3 cellular contexts compared by ENCODE assay signal in the genomic region with DNA sequence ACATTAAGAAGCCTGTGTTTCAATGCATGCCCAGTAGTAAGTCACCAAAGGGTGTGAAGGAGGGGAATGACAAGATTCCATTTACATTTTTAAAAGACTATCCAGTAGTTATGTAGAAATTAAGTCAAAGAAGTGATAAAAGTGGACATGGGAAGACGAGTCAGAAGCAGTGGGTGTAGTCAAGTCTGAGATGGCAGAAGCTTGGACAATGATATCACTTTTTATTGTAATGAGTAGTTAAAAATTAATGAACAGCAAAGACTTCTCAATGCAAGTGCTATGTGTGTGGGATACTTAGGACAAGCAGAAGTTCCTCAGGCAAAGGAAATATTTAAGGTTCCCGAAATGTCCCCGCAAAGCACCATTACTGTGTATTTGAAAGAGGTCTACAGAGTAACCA.
TF ChIP-seq lines count a peak whose summit lies in the region.

No MANE protein-coding gene starts in this region.

TF ChIP-seq in SK-N-SH, 30 proteins besides CTCF, POLR2A, EP300 and RAD21 (continued from another document):
- no peak for TF ChIP-seq FOSL2 (IDR thresholded peaks at IDR 0.05; ENCODE audit: borderline replicate concordance, low read depth)
- no peak for TF ChIP-seq TCF12 (IDR thresholded peaks at IDR 0.05)
- no peak for TF ChIP-seq GABPA (IDR thresholded peaks at IDR 0.05; ENCODE audit: low read depth)

TF ChIP-seq in SK-N-SH treated with all-trans-retinoic acid at 6 μM for 48 hours, 23 proteins besides CTCF, POLR2A, EP300 and RAD21 (continued from another document):
- TF ChIP-seq, protein P1, sequence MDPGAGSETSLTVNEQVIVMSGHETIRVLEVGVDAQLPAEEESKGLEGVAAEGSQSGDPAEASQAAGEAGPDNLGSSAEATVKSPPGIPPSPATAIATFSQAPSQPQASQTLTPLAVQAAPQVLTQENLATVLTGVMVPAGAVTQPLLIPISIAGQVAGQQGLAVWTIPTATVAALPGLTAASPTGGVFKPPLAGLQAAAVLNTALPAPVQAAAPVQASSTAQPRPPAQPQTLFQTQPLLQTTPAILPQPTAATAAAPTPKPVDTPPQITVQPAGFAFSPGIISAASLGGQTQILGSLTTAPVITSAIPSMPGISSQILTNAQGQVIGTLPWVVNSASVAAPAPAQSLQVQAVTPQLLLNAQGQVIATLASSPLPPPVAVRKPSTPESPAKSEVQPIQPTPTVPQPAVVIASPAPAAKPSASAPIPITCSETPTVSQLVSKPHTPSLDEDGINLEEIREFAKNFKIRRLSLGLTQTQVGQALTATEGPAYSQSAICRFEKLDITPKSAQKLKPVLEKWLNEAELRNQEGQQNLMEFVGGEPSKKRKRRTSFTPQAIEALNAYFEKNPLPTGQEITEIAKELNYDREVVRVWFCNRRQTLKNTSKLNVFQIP (CRISPR knock-in tag; IDR thresholded peaks at IDR 0.05; ENCODE audit: borderline replicate concordance, low read depth), result no peak
- no peak for TF ChIP-seq ISL1 (CRISPR knock-in tag; IDR thresholded peaks at IDR 0.05)
- no peak for TF ChIP-seq PPARA (CRISPR knock-in tag; IDR thresholded peaks at IDR 0.05; ENCODE audit: borderline replicate concordance)
- TF ChIP-seq TOX (CRISPR knock-in tag; IDR thresholded peaks at IDR 0.05; ENCODE audit: borderline replicate concordance), result no peak
- no peak for TF ChIP-seq BACH2 (CRISPR knock-in tag; IDR thresholded peaks at IDR 0.05; ENCODE audit: borderline replicate concordance)
- no peak for TF ChIP-seq ARNTL (CRISPR knock-in tag; IDR thresholded peaks at IDR 0.05; ENCODE audit: borderline replicate concordance, low read depth)
- TF ChIP-seq, protein P2, sequence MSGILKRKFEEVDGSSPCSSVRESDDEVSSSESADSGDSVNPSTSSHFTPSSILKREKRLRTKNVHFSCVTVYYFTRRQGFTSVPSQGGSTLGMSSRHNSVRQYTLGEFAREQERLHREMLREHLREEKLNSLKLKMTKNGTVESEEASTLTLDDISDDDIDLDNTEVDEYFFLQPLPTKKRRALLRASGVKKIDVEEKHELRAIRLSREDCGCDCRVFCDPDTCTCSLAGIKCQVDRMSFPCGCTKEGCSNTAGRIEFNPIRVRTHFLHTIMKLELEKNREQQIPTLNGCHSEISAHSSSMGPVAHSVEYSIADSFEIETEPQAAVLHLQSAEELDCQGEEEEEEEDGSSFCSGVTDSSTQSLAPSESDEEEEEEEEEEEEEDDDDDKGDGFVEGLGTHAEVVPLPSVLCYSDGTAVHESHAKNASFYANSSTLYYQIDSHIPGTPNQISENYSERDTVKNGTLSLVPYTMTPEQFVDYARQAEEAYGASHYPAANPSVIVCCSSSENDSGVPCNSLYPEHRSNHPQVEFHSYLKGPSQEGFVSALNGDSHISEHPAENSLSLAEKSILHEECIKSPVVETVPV (CRISPR knock-in tag; IDR thresholded peaks at IDR 0.05), result no peak
- TF ChIP-seq CSDC2 (CRISPR knock-in tag; IDR thresholded peaks at IDR 0.05), result no peak
- TF ChIP-seq GLIS3 (CRISPR knock-in tag; IDR thresholded peaks at IDR 0.05), result no peak

TF ChIP-seq in GM12878, 131 proteins besides CTCF, POLR2A, EP300 and RAD21 (continued from another document):
- TF ChIP-seq, protein P3, sequence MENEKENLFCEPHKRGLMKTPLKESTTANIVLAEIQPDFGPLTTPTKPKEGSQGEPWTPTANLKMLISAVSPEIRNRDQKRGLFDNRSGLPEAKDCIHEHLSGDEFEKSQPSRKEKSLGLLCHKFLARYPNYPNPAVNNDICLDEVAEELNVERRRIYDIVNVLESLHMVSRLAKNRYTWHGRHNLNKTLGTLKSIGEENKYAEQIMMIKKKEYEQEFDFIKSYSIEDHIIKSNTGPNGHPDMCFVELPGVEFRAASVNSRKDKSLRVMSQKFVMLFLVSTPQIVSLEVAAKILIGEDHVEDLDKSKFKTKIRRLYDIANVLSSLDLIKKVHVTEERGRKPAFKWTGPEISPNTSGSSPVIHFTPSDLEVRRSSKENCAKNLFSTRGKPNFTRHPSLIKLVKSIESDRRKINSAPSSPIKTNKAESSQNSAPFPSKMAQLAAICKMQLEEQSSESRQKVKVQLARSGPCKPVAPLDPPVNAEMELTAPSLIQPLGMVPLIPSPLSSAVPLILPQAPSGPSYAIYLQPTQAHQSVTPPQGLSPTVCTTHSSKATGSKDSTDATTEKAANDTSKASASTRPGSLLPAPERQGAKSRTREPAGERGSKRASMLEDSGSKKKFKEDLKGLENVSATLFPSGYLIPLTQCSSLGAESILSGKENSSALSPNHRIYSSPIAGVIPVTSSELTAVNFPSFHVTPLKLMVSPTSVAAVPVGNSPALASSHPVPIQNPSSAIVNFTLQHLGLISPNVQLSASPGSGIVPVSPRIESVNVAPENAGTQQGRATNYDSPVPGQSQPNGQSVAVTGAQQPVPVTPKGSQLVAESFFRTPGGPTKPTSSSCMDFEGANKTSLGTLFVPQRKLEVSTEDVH (IDR thresholded peaks at IDR 0.05; ENCODE audit: low read depth, partially characterized antibody), result no peak
- TF ChIP-seq, protein P4, sequence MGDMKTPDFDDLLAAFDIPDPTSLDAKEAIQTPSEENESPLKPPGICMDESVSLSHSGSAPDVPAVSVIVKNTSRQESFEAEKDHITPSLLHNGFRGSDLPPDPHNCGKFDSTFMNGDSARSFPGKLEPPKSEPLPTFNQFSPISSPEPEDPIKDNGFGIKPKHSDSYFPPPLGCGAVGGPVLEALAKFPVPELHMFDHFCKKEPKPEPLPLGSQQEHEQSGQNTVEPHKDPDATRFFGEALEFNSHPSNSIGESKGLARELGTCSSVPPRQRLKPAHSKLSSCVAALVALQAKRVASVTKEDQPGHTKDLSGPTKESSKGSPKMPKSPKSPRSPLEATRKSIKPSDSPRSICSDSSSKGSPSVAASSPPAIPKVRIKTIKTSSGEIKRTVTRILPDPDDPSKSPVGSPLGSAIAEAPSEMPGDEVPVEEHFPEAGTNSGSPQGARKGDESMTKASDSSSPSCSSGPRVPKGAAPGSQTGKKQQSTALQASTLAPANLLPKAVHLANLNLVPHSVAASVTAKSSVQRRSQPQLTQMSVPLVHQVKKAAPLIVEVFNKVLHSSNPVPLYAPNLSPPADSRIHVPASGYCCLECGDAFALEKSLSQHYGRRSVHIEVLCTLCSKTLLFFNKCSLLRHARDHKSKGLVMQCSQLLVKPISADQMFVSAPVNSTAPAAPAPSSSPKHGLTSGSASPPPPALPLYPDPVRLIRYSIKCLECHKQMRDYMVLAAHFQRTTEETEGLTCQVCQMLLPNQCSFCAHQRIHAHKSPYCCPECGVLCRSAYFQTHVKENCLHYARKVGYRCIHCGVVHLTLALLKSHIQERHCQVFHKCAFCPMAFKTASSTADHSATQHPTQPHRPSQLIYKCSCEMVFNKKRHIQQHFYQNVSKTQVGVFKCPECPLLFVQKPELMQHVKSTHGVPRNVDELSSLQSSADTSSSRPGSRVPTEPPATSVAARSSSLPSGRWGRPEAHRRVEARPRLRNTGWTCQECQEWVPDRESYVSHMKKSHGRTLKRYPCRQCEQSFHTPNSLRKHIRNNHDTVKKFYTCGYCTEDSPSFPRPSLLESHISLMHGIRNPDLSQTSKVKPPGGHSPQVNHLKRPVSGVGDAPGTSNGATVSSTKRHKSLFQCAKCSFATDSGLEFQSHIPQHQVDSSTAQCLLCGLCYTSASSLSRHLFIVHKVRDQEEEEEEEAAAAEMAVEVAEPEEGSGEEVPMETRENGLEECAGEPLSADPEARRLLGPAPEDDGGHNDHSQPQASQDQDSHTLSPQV (IDR thresholded peaks at IDR 0.05), result no peak
- TF ChIP-seq IRF4 (IDR thresholded peaks at IDR 0.05; ENCODE audit: low read depth, low read length), result no peak
- no peak for TF ChIP-seq CREB1 (IDR thresholded peaks at IDR 0.05; ENCODE audit: low read depth)
- no peak for TF ChIP-seq ESRRA (IDR thresholded peaks at IDR 0.05; ENCODE audit: low read length)
- no peak for TF ChIP-seq GATAD2B (conservative IDR thresholded peaks at IDR 0.05; ENCODE audit: low read depth)
- TF ChIP-seq HCFC1 (IDR thresholded peaks at IDR 0.05; ENCODE audit: low read length), result no peak
- TF ChIP-seq PAX5 (IDR thresholded peaks at IDR 0.05; ENCODE audit: borderline replicate concordance, low read depth, low read length), result no peak
- TF ChIP-seq BRCA1 (IDR thresholded peaks at IDR 0.05; ENCODE audit: low read depth, low read length), result no peak
- no peak for TF ChIP-seq DPF2 (IDR thresholded peaks at IDR 0.05)
- TF ChIP-seq KAT2A (conservative IDR thresholded peaks at IDR 0.05; ENCODE audit: control insufficient read depth, low read depth, low read length), result no peak
- TF ChIP-seq NR2C2 (IDR thresholded peaks at IDR 0.05; ENCODE audit: borderline replicate concordance, control insufficient read depth, insufficient read length, low read depth), result no peak
- no peak for TF ChIP-seq MXI1 (IDR thresholded peaks at IDR 0.05; ENCODE audit: low read depth, low read length)
- TF ChIP-seq RAD51 (IDR thresholded peaks at IDR 0.05), result no peak
- TF ChIP-seq FOXM1 (IDR thresholded peaks at IDR 0.05; ENCODE audit: low read depth, low read length), result no peak
- TF ChIP-seq, protein P5, sequence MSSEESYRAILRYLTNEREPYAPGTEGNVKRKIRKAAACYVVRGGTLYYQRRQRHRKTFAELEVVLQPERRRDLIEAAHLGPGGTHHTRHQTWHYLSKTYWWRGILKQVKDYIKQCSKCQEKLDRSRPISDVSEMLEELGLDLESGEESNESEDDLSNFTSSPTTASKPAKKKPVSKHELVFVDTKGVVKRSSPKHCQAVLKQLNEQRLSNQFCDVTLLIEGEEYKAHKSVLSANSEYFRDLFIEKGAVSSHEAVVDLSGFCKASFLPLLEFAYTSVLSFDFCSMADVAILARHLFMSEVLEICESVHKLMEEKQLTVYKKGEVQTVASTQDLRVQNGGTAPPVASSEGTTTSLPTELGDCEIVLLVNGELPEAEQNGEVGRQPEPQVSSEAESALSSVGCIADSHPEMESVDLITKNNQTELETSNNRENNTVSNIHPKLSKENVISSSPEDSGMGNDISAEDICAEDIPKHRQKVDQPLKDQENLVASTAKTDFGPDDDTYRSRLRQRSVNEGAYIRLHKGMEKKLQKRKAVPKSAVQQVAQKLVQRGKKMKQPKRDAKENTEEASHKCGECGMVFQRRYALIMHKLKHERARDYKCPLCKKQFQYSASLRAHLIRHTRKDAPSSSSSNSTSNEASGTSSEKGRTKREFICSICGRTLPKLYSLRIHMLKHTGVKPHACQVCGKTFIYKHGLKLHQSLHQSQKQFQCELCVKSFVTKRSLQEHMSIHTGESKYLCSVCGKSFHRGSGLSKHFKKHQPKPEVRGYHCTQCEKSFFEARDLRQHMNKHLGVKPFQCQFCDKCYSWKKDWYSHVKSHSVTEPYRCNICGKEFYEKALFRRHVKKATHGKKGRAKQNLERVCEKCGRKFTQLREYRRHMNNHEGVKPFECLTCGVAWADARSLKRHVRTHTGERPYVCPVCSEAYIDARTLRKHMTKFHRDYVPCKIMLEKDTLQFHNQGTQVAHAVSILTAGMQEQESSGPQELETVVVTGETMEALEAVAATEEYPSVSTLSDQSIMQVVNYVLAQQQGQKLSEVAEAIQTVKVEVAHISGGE (CRISPR knock-in tag; IDR thresholded peaks at IDR 0.05), result no peak
- no peak for TF ChIP-seq TCF7 (IDR thresholded peaks at IDR 0.05; ENCODE audit: borderline replicate concordance)
- no peak for TF ChIP-seq NBN (IDR thresholded peaks at IDR 0.05)
- TF ChIP-seq CHD2 (IDR thresholded peaks at IDR 0.05; ENCODE audit: borderline replicate concordance, low read depth, low read length), result no peak
